In genomic region chr5:178116406-178116885, GRCh38 we compare ENCODE assay signal across 7 cellular contexts. TPM values are rescaled to one million over a fixed set of nuclear protein-coding genes. Genes with fewer than 3 reads are reported as not detected.
A peak's percentile ranks its signal among the peaks of the same experiment; 100 is the strongest.
DNase-seq lines count a peak whose midpoint lies in the region; ATAC-seq and TF ChIP-seq lines count a peak whose summit lies in the region.

No MANE protein-coding gene starts in this region.

- peak overlapping the region; percentile 4 for H3K23ac ChIP-seq in neuronal stem cell (ENCODE audit: low read depth, low read length, poor library complexity)

- peak overlapping the region; percentile 90 for H3K4me3 ChIP-seq in OCI-LY1 (ENCODE audit: low read depth, low read length, poor library complexity, severe bottlenecking)
- H3K4me3 ChIP-seq in neuronal stem cell (ENCODE audit: low read length in 2 of 2): peak overlapping the region; percentile 0 to 47

- no peak overlapping the region for H4K91ac ChIP-seq in neuronal stem cell (ENCODE audit: low read depth, low read length, poor library complexity)

- no peak overlapping the region for H3K4ac ChIP-seq in neuronal stem cell (ENCODE audit: low read length)

- peak overlapping the region; percentile 52 for H2BK15ac ChIP-seq in neuronal stem cell (ENCODE audit: low read length)

- H3K18ac ChIP-seq in neuronal stem cell (ENCODE audit: low read length): peak overlapping the region; percentile 62

- peak; percentile 31 for ATAC-seq in GM21367 (IDR thresholded peaks at IDR 0.05; ENCODE audit: unreplicated experiment)

- no peaks in the 10 kb centered on the region for H3K79me2 ChIP-seq in OCI-LY1 (ENCODE audit: insufficient read depth, low read length)

- H3K4me2 ChIP-seq in OCI-LY1 (ENCODE audit: low read length): peak overlapping the region; percentile 79
- H3K4me2 ChIP-seq in neuronal stem cell (ENCODE audit: insufficient read depth, low read length, poor library complexity, severe bottlenecking): peak overlapping the region; percentile 85

- no peak for TF ChIP-seq CTCF in OCI-LY1 (IDR thresholded peaks at IDR 0.05; ENCODE audit: low read length)

- H2AK5ac ChIP-seq in neuronal stem cell (ENCODE audit: low read depth, low read length): peak overlapping the region; percentile 1

- H4K8ac ChIP-seq in neuronal stem cell (ENCODE audit: low read depth, low read length): no peak overlapping the region

- H3F3A ChIP-seq in OCI-LY1 (ENCODE audit: insufficient read depth, low read length): no peaks in the 10 kb centered on the region

- H3K9me3 ChIP-seq in OCI-LY1 (ENCODE audit: low read length): no peaks in the 10 kb centered on the region
- peaks cover 2 to 7% of the 10 kb centered on the region in 2 donors for H3K9me3 ChIP-seq in neuronal stem cell (replicated peaks in 1 of 2; ENCODE audit: control insufficient read depth in 2 of 2, insufficient read depth in 1 of 2, low read depth in 1 of 2, low read length in 2 of 2)

- H3K36me3 ChIP-seq in OCI-LY1 (ENCODE audit: insufficient read depth, low read length): no peaks in the 10 kb centered on the region; the same call in 1 of the 2 replicates
- H3K36me3 ChIP-seq in neuronal stem cell (replicated peaks in 1 of 2; ENCODE audit: control insufficient read depth in 2 of 2, insufficient read depth in 2 of 2, low read length in 2 of 2): peaks cover under 1 to 12% of the 10 kb centered on the region in 2 donors

- H2AFZ ChIP-seq in OCI-LY1 (ENCODE audit: low read length) (no peak overlapping the region), neuronal stem cell (ENCODE audit: low read length) (peak overlapping the region; percentile 73)

- peaks cover 76% of the 10 kb centered on the region for H3K4me1 ChIP-seq in OCI-LY1 (ENCODE audit: insufficient read depth, low read length, severe bottlenecking)
- H3K4me1 ChIP-seq in neuronal stem cell (ENCODE audit: control insufficient read depth in 2 of 2, insufficient read depth in 1 of 2, low read depth in 1 of 2, low read length in 2 of 2): peaks cover 24 to 36% of the 10 kb centered on the region in 2 donors

- peak overlapping the region; percentile 63 for H2BK12ac ChIP-seq in neuronal stem cell (ENCODE audit: low read length)

- peak overlapping the region; percentile 89; the same call in 1 of the 2 replicates for H3K9ac ChIP-seq in OCI-LY1 (ENCODE audit: low read length)
- no peak overlapping the region for H3K9ac ChIP-seq in neuronal stem cell (ENCODE audit: low read depth, low read length, poor library complexity)

- H3K27me3 ChIP-seq in OCI-LY1 (ENCODE audit: insufficient read depth, low read length) (peaks cover 13% of the 10 kb centered on the region), neuronal stem cell (ENCODE audit: control insufficient read depth in 3 of 3, insufficient read depth in 3 of 3, low read depth in 1 of 3, low read length in 3 of 3) (no peaks in the 10 kb centered on the region)

- H2BK120ac ChIP-seq in neuronal stem cell (ENCODE audit: low read depth, low read length): no peak overlapping the region

- DNase-seq in activated gamma-delta T cell (lab: John Stamatoyannopoulos, UW) (peak; percentile 80), neuronal stem cell (ENCODE audit: low spot score) (no peak), NCI-H345 treated with DMSO at 0.1 percent for 48 hours (lab: John Stamatoyannopoulos, UW; ENCODE audit: unreplicated experiment) (no peak), cerebellum (ENCODE audit: low spot score) (no peak), NCI-H2227 (lab: John Stamatoyannopoulos, UW; ENCODE audit: unreplicated experiment) (no peak)

- peaks cover 2% of the 10 kb centered on the region for H3K79me1 ChIP-seq in neuronal stem cell (ENCODE audit: low read depth, low read length)

- no peak overlapping the region for H2BK5ac ChIP-seq in neuronal stem cell (ENCODE audit: low read length)

- no peaks in the 10 kb centered on the region for H3K9me2 ChIP-seq in OCI-LY1 (ENCODE audit: low read depth, low read length)

- no CpG with 5 or more reads among the region's 18 CpGs for WGBS in neuronal stem cell (ENCODE audit: extremely low coverage in 2 of 2, insufficient read length in 2 of 2, insufficient replicate concordance in 1 of 2), 2 donors

- H3K27ac ChIP-seq in OCI-LY1 (ENCODE audit: low read depth, low read length, poor library complexity, severe bottlenecking): peak overlapping the region; percentile 97
- H3K27ac ChIP-seq in neuronal stem cell (replicated peaks; ENCODE audit: low read length): peak overlapping the region; percentile 94

- no peak overlapping the region for H3K14ac ChIP-seq in neuronal stem cell (ENCODE audit: low read length)

- H4K20me1 ChIP-seq in OCI-LY1 (ENCODE audit: insufficient read depth, low read length): no peaks in the 10 kb centered on the region

RNA-seq across cellular contexts. Expression of gene N4BP3, which starts 3.1 kb away (rescaled TPM):
- polyA plus RNA-seq in neuronal stem cell (2013, experiment 1 of 2): 2.4 TPM
- 2.5 TPM for polyA plus RNA-seq in neuronal stem cell (2013, experiment 2 of 2)
- total RNA-seq in cerebellum: 10.8 TPM

RNA-seq across cellular contexts. Expression of gene RMND5B, which starts 14.4 kb away (rescaled TPM):
- polyA plus RNA-seq in neuronal stem cell (2013, experiment 1 of 2): 19.2 TPM
- 19.2 TPM for polyA plus RNA-seq in neuronal stem cell (2013, experiment 2 of 2)
- total RNA-seq in cerebellum: 22.0 TPM

RNA-seq across cellular contexts. Expression of gene NHP2, which starts 37.2 kb away (rescaled TPM):
- polyA plus RNA-seq in neuronal stem cell (2013, experiment 1 of 2): 177 TPM
- 166 TPM for polyA plus RNA-seq in neuronal stem cell (2013, experiment 2 of 2)
- total RNA-seq in cerebellum: 55.8 TPM
